ENCODE assay signal across 11 cellular contexts in genomic region chr12:10220398-10221077, GRCh38. TPM values are rescaled to one million over a fixed set of nuclear protein-coding genes. Genes with fewer than 3 reads are reported as not detected.
DNase-seq lines count a peak whose midpoint lies in the region; ATAC-seq and TF ChIP-seq lines count a peak whose summit lies in the region.
"Had no signal": no experiment of that assay in that cellular context is flagged by ENCODE, and none has a peak within 500 bp of the region (broad histone marks: within the 10 kb centered on the region; RNA-seq: fewer than 3 reads in every experiment).

No MANE protein-coding gene starts in this region.

- peaks cover 46 to 54% (median 46%) of the 10 kb centered on the region in 3 donors for H3K36me3 Mint-ChIP-seq in immature natural killer cell

- H3K27ac Mint-ChIP-seq in immature natural killer cell = peak overlapping the region in 2 of 6 donors; percentile 31 to 38
- H3K27ac Mint-ChIP-seq: dendritic cell treated with granulocyte-macrophage colony-stimulating factor and Interleukin-4, amounts not matched to agents 40 ng/mL and 50 ng/mL, for 4 days; nephron had no signal

- no peak for TF ChIP-seq CTCF in SK-N-SH (IDR thresholded peaks at IDR 0.05)

- no peaks in the 10 kb centered on the region for H3F3A ChIP-seq in SK-N-SH (replicated peaks; ENCODE audit: insufficient read depth)

- H3K36me3 ChIP-seq in SK-N-SH (replicated peaks in 1 of 2; ENCODE audit: control insufficient read depth in 1 of 2, insufficient read depth in 2 of 2, low read length in 1 of 2) = peaks cover 4 to 19% of the 10 kb centered on the region in 2 experiments

- H3K4me3 Mint-ChIP-seq in immature natural killer cell = no peak overlapping the region
- H3K4me3 Mint-ChIP-seq: dendritic cell treated with granulocyte-macrophage colony-stimulating factor and Interleukin-4, amounts not matched to agents 40 ng/mL and 50 ng/mL, for 4 days; nephron had no signal

- no peak for TF ChIP-seq EP300 in SK-N-SH (IDR thresholded peaks at IDR 0.05; ENCODE audit: borderline replicate concordance in 1 of 2, low read depth in 1 of 2, low read length in 1 of 2)

- H3K4me1 Mint-ChIP-seq in immature natural killer cell = peaks cover 15 to 30% of the 10 kb centered on the region in 2 donors
- H3K4me1 Mint-ChIP-seq: nephron had no signal

- H3K9me3 ChIP-seq in SK-N-SH = no peaks in the 10 kb centered on the region

- DNase-seq in HuH-7.5 (ENCODE audit: low spot score) (peak; percentile 23), left lobe of liver (ENCODE audit: low spot score) (peak; percentile 92), stromal cell of bone marrow (ENCODE audit: low read depth) (peak; percentile 26), SK-N-SH (no peak), immature natural killer cell (no peak)
- DNase-seq: activated CD4-positive, CD25-positive, alpha-beta regulatory T cell had no signal

- H2AFZ ChIP-seq in SK-N-SH (ENCODE audit: low read depth) = no peak overlapping the region

- H3K9me2 ChIP-seq in SK-N-SH = no peaks in the 10 kb centered on the region

- H3K4me2 ChIP-seq in SK-N-SH = no peak overlapping the region

- POLR2A ChIA-PET in SK-N-SH (lab: Yijun Ruan, JAX) = no interaction called here

- H4K20me1 ChIP-seq in SK-N-SH (ENCODE audit: insufficient read depth) = 0 out of 2 replicates have a peak, but pooled peaks cover under 1% of the 10 kb centered on the region

- H3K4me3 ChIP-seq in SK-N-SH (ENCODE audit: low read depth in 2 of 2, low read length in 1 of 2) = no peak overlapping the region

- WGBS in SK-N-SH (ENCODE audit: low lambda C conversion rate) = 71% methylated on average over 8 of the region's 8 CpGs

- no peaks in the 10 kb centered on the region for H3K79me2 ChIP-seq in SK-N-SH (ENCODE audit: insufficient read depth)

- peak overlapping the region; percentile 80 for H3K27ac ChIP-seq in cingulate gyrus (ENCODE audit: low read depth, low read length)
- no peak overlapping the region for H3K27ac ChIP-seq in SK-N-SH (ENCODE audit: low read depth in 2 of 2, low read length in 1 of 2)

- no peak for TF ChIP-seq RAD21 in SK-N-SH (IDR thresholded peaks at IDR 0.05; ENCODE audit: low read length)

- H3K9me3 Mint-ChIP-seq in immature natural killer cell = no peaks in the 10 kb centered on the region
- H3K9me3 Mint-ChIP-seq: dendritic cell treated with granulocyte-macrophage colony-stimulating factor and Interleukin-4, amounts not matched to agents 40 ng/mL and 50 ng/mL, for 4 days; nephron had no signal

- ATAC-seq in left lobe of liver = peak; percentile 94
- ATAC-seq in GM18498 (IDR thresholded peaks at IDR 0.05; ENCODE audit: unreplicated experiment) = no peak
- ATAC-seq in HG02870 (IDR thresholded peaks at IDR 0.05; ENCODE audit: unreplicated experiment) = no peak

- CTCF ChIA-PET in SK-N-SH (lab: Yijun Ruan, JAX) = no interaction called here

- no peak overlapping the region for H3K9ac ChIP-seq in SK-N-SH

- H3K27me3 Mint-ChIP-seq in immature natural killer cell (ENCODE audit: low read depth in 3 of 3) = peaks cover 1 to 8% (median 6%) of the 10 kb centered on the region in 3 donors
- H3K27me3 Mint-ChIP-seq: dendritic cell treated with granulocyte-macrophage colony-stimulating factor and Interleukin-4, amounts not matched to agents 40 ng/mL and 50 ng/mL, for 4 days had no signal

- no peaks in the 10 kb centered on the region for H3K27me3 ChIP-seq in SK-N-SH (ENCODE audit: insufficient read depth)

- no peaks in the 10 kb centered on the region for H3K4me1 ChIP-seq in SK-N-SH (ENCODE audit: control insufficient read depth in 1 of 2, insufficient read depth in 2 of 2, low read depth in 1 of 2, low read length in 1 of 2)

TF ChIP-seq in SK-N-SH, 30 proteins besides CTCF, POLR2A, EP300 and RAD21:
- TF ChIP-seq JUND (IDR thresholded peaks at IDR 0.05) (no peak), PBX3 (IDR thresholded peaks at IDR 0.05) (no peak), USF1 (IDR thresholded peaks at IDR 0.05; ENCODE audit: borderline replicate concordance, low read depth) (no peak), FOXM1 (IDR thresholded peaks at IDR 0.05; ENCODE audit: low read depth) (no peak), NRF1 (IDR thresholded peaks at IDR 0.05; ENCODE audit: low read depth, low read length) (no peak), TAF1 (IDR thresholded peaks at IDR 0.05; ENCODE audit: borderline replicate concordance, low read depth, low read length) (no peak), POLR2AphosphoS5 (IDR thresholded peaks at IDR 0.05; ENCODE audit: low read depth, low read length) (no peak), ELF1 (IDR thresholded peaks at IDR 0.05) (no peak), FOSL2 (IDR thresholded peaks at IDR 0.05; ENCODE audit: borderline replicate concordance, low read depth) (no peak), CHD2 (IDR thresholded peaks at IDR 0.05; ENCODE audit: low read length, partially characterized antibody) (no peak)

RNA-seq across cellular contexts. Expression of gene GABARAPL1, which starts 7.9 kb away (rescaled TPM):
- total RNA-seq in left lobe of liver = 92.9 TPM
- polyA plus RNA-seq in SK-N-SH (2012; rRNA removed) (9.2 and 14.3 TPM in 2 replicates), immature natural killer cell (10 to 100 TPM; 50.8 to 69.3 (median 53.9) TPM)
- polyA plus RNA-seq in SK-N-SH (2012; cell fraction: cytosol; rRNA removed) = 12.7 and 14.1 TPM in 2 replicates
- 13.4 and 16.8 TPM in 2 replicates for polyA plus RNA-seq in SK-N-SH (2012; cell fraction: nucleus; rRNA removed)

RNA-seq across cellular contexts. Expression of gene TMEM52B, which starts 41.7 kb away (rescaled TPM):
- not detected for total RNA-seq in left lobe of liver
- polyA plus RNA-seq in SK-N-SH (2012; rRNA removed) (not detected in 2 replicates), immature natural killer cell (not detected)
- polyA plus RNA-seq in SK-N-SH (2012; cell fraction: cytosol; rRNA removed) = not detected in 2 replicates
- polyA plus RNA-seq in SK-N-SH (2012; cell fraction: nucleus; rRNA removed) = not detected in 2 replicates

RNA-seq across cellular contexts. Expression of gene OLR1, which starts 48.6 kb away (rescaled TPM):
- total RNA-seq in left lobe of liver = 0.50 TPM
- polyA plus RNA-seq in SK-N-SH (2012; rRNA removed) = not detected in 2 replicates
- polyA plus RNA-seq in SK-N-SH (2012; cell fraction: cytosol; rRNA removed) = not detected in 2 replicates
- polyA plus RNA-seq in SK-N-SH (2012; cell fraction: nucleus; rRNA removed) = not detected in 2 replicates
- not detected for polyA plus RNA-seq in immature natural killer cell

Comparison
In these comparisons a context has a peak if more than half of its experiments do, and no peak if none do; other contexts are left out.
1. DNase-seq: peak in HuH-7.5 (single experiment), left lobe of liver (single experiment) and stromal cell of bone marrow (single experiment); none in SK-N-SH (single experiment) and immature natural killer cell (0 of 3).